ENCODE assay signal across 8 cellular contexts in the genomic region with DNA sequence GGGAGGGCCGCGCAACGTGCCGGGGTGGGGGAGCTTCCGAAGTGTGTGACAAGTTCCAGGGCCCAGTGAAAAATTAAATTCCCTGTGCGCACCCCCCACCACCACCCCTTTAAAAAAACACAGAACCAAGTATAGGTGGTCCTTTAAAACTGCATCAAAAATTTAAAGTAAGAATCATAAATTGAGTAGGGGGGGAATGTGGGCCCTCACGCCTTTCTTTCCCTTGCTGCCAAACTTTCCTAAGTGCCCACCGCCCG. TPM values are rescaled to one million over a fixed set of nuclear protein-coding genes. Genes with fewer than 3 reads are reported as not detected.
DNase-seq lines count a peak whose midpoint lies in the region; FAIRE-seq and TF ChIP-seq lines count a peak whose summit lies in the region.

No MANE protein-coding gene starts in this region.

- FAIRE-seq in frontal cortex (lab: Jason Lieb, UNC): no peak

- H3K4me1 ChIP-seq in spleen: peaks cover 9 to 98% (median 66%) of the 10 kb centered on the region in 6 donors

- no peaks in the 10 kb centered on the region for H3K36me3 Mint-ChIP-seq in T-helper 1 cell treated with Interleukin-12 subunit alpha and Interleukin-12 subunit beta and Interleukin-4 antibody, amounts not matched to agents 30 μg/mL and 1 μg/mL, for 36 hours (ENCODE audit: low read depth)

- H3K9me3 ChIP-seq in WERI-Rb-1 (ENCODE audit: severe bottlenecking): no peaks in the 10 kb centered on the region
- H3K9me3 ChIP-seq in spleen: no peaks in the 10 kb centered on the region

- peak overlapping the region; percentile 71 for H3K4me3 ChIP-seq in WERI-Rb-1 (ENCODE audit: low read depth, low read length)
- peak overlapping the region; percentile 87 for H3K4me3 ChIP-seq in iPS-11a (ENCODE audit: low read depth, low read length)
- peak overlapping the region; percentile 63 to 94 (median 82) for H3K4me3 ChIP-seq in spleen

- H3K27ac ChIP-seq in WERI-Rb-1 (peak overlapping the region; percentile 63), spleen (peak overlapping the region in 7 of 8 donors; percentile 81 to 92 (median 86))

- no peaks in the 10 kb centered on the region for H3K9me3 Mint-ChIP-seq in T-helper 1 cell treated with Interleukin-12 subunit alpha and Interleukin-12 subunit beta and Interleukin-4 antibody, amounts not matched to agents 30 μg/mL and 1 μg/mL, for 36 hours

- H3K4me3 Mint-ChIP-seq in T-helper 1 cell treated with Interleukin-12 subunit alpha and Interleukin-12 subunit beta and Interleukin-4 antibody, amounts not matched to agents 30 μg/mL and 1 μg/mL, for 36 hours: peak overlapping the region; percentile 10

- DNase-seq in T-helper 1 cell (no peak), WERI-Rb-1 (no peak), spleen (no peak), Kasumi-1 (lab: John Stamatoyannopoulos, UW) (no peak), NCI-H1048 (lab: John Stamatoyannopoulos, UW) (no peak), frontal cortex (ENCODE audit: low spot score in 2 of 2) (no peak)

- H3K36me3 ChIP-seq in WERI-Rb-1 (peaks cover 10% of the 10 kb centered on the region), spleen (peaks cover 0 to 1% (median 0%) of the 10 kb centered on the region in 6 donors)

- 4 to 10% (median 4%) methylated on average over 9 of the region's 9 CpGs for WGBS in spleen, 5 donors

- TF ChIP-seq CTCF in WERI-Rb-1 (IDR thresholded peaks at IDR 0.05; ENCODE audit: low read depth, low read length) (no peak), spleen (IDR thresholded peaks at IDR 0.05 in 8 of 11, conservative IDR thresholded peaks at IDR 0.05 in 3 of 11) (no peak)

- TF ChIP-seq POLR2A in spleen (IDR thresholded peaks at IDR 0.05): no peak

- intact Hi-C loops in spleen (cut with DNase I; ENCODE audit: low total_unique reads): loop anchor here (10.0 kb wide), 1 partner anchor 1246 kb away; no protein-coding TSS in a partner anchor

- H3K27me3 Mint-ChIP-seq in T-helper 1 cell treated with Interleukin-12 subunit alpha and Interleukin-12 subunit beta and Interleukin-4 antibody, amounts not matched to agents 30 μg/mL and 1 μg/mL, for 36 hours (ENCODE audit: low read depth): peaks cover 92% of the 10 kb centered on the region

- H3K4me1 Mint-ChIP-seq in T-helper 1 cell treated with Interleukin-12 subunit alpha and Interleukin-12 subunit beta and Interleukin-4 antibody, amounts not matched to agents 30 μg/mL and 1 μg/mL, for 36 hours (ENCODE audit: low read depth): peaks cover 23% of the 10 kb centered on the region

- H3K27me3 ChIP-seq in WERI-Rb-1 (ENCODE audit: insufficient read depth, low read depth, severe bottlenecking) (no peaks in the 10 kb centered on the region), spleen (replicated peaks in 1 of 7) (peaks cover 0 to 98% (median 24%) of the 10 kb centered on the region in 7 donors)

- H3K27ac Mint-ChIP-seq in T-helper 1 cell treated with Interleukin-12 subunit alpha and Interleukin-12 subunit beta and Interleukin-4 antibody, amounts not matched to agents 30 μg/mL and 1 μg/mL, for 36 hours: no peak overlapping the region

RNA-seq across cellular contexts. Expression of gene BCL11A, which starts 2.5 kb away (rescaled TPM):
- 100 to 1,000 TPM in 3 of 7 donors, 10 to 100 TPM in 4; 65.9 to 121 (median 92.7) TPM for total RNA-seq in spleen
- polyA plus RNA-seq in spleen: 10 to 100 TPM; 41.1 to 61.6 (median 44.8) TPM
- total RNA-seq in frontal cortex: 68.1 TPM
